Comparison of ENCODE assay signal across 22 cellular contexts in genomic region chr3:25863011-25863415, GRCh38.
A peak's percentile ranks its signal among the peaks of the same experiment; 100 is the strongest.
DNase-seq lines count a peak whose midpoint lies in the region; ATAC-seq and TF ChIP-seq lines count a peak whose summit lies in the region.
"Had no signal": no experiment of that assay in that cellular context is flagged by ENCODE, and none has a peak within 500 bp of the region (broad histone marks: within the 10 kb centered on the region; RNA-seq: fewer than 3 reads in every experiment).

No MANE protein-coding gene starts in this region.

- H3K4me3 ChIP-seq in vagina, result no peak overlapping the region
- H3K4me3 ChIP-seq: heart right ventricle, left ventricle myocardium inferior, neural progenitor cell, prostate gland, upper lobe of right lung had no signal

- H3K27me3 ChIP-seq in vagina, result no peaks in the 10 kb centered on the region
- H3K27me3 ChIP-seq: BE2C, heart right ventricle, neural progenitor cell, upper lobe of right lung had no signal

- no peak for TF ChIP-seq POLR2A in vagina (IDR thresholded peaks at IDR 0.05)

- H3K4me1 Mint-ChIP-seq in nephron, result peaks cover 5% of the 10 kb centered on the region
- no peaks in the 10 kb centered on the region for H3K4me1 Mint-ChIP-seq in type B pancreatic cell (ENCODE audit: unreplicated experiment)
- no peaks in the 10 kb centered on the region for H3K4me1 Mint-ChIP-seq in stimulated activated naive B cell treated with anti-CD40 and anti-IgM and Interleukin-4, amounts not matched to agents 10 μg/mL and 1 μg/mL and 100 μg/mL, for 72 hours
- H3K4me1 Mint-ChIP-seq: activated naive CD8-positive, alpha-beta T cell treated with anti-CD3 and anti-CD28 coated beads, Interleukin-2, amount 10 ng/mL, durations not matched to agents 7 days and 5 days; activated T-helper 17 cell treated with anti-CD3 and anti-CD28 coated beads, Interleukin-2, amount 50 U/mL, for 72 hours; immature natural killer cell had no signal

- ATAC-seq in GM21529 (IDR thresholded peaks at IDR 0.05; ENCODE audit: unreplicated experiment) (peak; percentile 59), HG02943 (IDR thresholded peaks at IDR 0.05; ENCODE audit: low read depth, unreplicated experiment) (peak; percentile 57)
- ATAC-seq in stimulated activated naive B cell treated with anti-CD40 and anti-IgM and Interleukin-4, amounts not matched to agents 10 μg/mL and 1 μg/mL and 100 μg/mL, for 72 hours (replicated peaks), result no peak
- ATAC-seq: activated T-helper 17 cell treated with anti-CD3 and anti-CD28 coated beads, Interleukin-2, amount 50 U/mL, for 72 hours; heart right ventricle; upper lobe of right lung had no signal

- H3K27ac ChIP-seq in vagina, result no peak overlapping the region
- H3K27ac ChIP-seq: 22Rv1, heart right ventricle, left ventricle myocardium inferior, neural progenitor cell, prostate gland, upper lobe of right lung had no signal

- DNase-seq in DMS 273 (lab: John Stamatoyannopoulos, UW; ENCODE audit: unreplicated experiment) (peak; percentile 22), DMS 273 treated with DMSO at 0.1 percent for 48 hours (lab: John Stamatoyannopoulos, UW) (no peak), vagina (ENCODE audit: extremely low spot score in 2 of 2) (no peak), type B pancreatic cell (ENCODE audit: extremely low spot score, unreplicated experiment) (no peak)
- DNase-seq in stimulated activated naive B cell treated with anti-CD40 and anti-IgM and Interleukin-4, amounts not matched to agents 10 μg/mL and 1 μg/mL and 100 μg/mL, for 72 hours, result no peak
- DNase-seq: activated naive CD8-positive, alpha-beta T cell treated with anti-CD3 and anti-CD28 coated beads, Interleukin-2, amount 10 ng/mL, durations not matched to agents 7 days and 5 days; BE2C; heart right ventricle; immature natural killer cell; KG1; left ventricle myocardium inferior; NCI-H1092; NCI-H524 treated with DMSO at 0.1 percent for 48 hours; stimulated activated CD4-positive, alpha-beta T cell treated with anti-CD3 and anti-CD28 coated beads, Interleukin-2, amount 100 ng/mL, for 24 hours; upper lobe of right lung had no signal

- H3K9me3 ChIP-seq in vagina, result no peaks in the 10 kb centered on the region
- H3K9me3 ChIP-seq: BE2C, prostate gland, upper lobe of right lung had no signal

- H3K9me3 Mint-ChIP-seq in nephron (peaks cover 20% of the 10 kb centered on the region), type B pancreatic cell (no peaks in the 10 kb centered on the region)
- H3K9me3 Mint-ChIP-seq in stimulated activated naive B cell treated with anti-CD40 and anti-IgM and Interleukin-4, amounts not matched to agents 10 μg/mL and 1 μg/mL and 100 μg/mL, for 72 hours, result peaks cover 4 to 7% of the 10 kb centered on the region in 2 donors
- H3K9me3 Mint-ChIP-seq: activated T-helper 17 cell treated with anti-CD3 and anti-CD28 coated beads, Interleukin-2, amount 50 U/mL, for 72 hours; immature natural killer cell had no signal

- TF ChIP-seq CTCF in nephron (IDR thresholded peaks at IDR 0.05; ENCODE audit: unreplicated experiment in 3 of 3) (no peak), vagina (IDR thresholded peaks at IDR 0.05) (no peak), type B pancreatic cell (conservative IDR thresholded peaks at IDR 0.05) (no peak)

- H3K4me3 Mint-ChIP-seq in nephron, result no peak overlapping the region
- H3K4me3 Mint-ChIP-seq in type B pancreatic cell, result no peak overlapping the region
- H3K4me3 Mint-ChIP-seq in stimulated activated naive B cell treated with anti-CD40 and anti-IgM and Interleukin-4, amounts not matched to agents 10 μg/mL and 1 μg/mL and 100 μg/mL, for 72 hours, result no peak overlapping the region
- H3K4me3 Mint-ChIP-seq: activated naive CD8-positive, alpha-beta T cell treated with anti-CD3 and anti-CD28 coated beads, Interleukin-2, amount 10 ng/mL, durations not matched to agents 7 days and 5 days; activated T-helper 17 cell treated with anti-CD3 and anti-CD28 coated beads, Interleukin-2, amount 50 U/mL, for 72 hours; immature natural killer cell; neural progenitor cell had no signal

- H3K36me3 ChIP-seq in vagina, result no peaks in the 10 kb centered on the region
- H3K36me3 ChIP-seq: BE2C, heart right ventricle, left ventricle myocardium inferior, neural progenitor cell, prostate gland, upper lobe of right lung had no signal

- H3K4me1 ChIP-seq in vagina, result no peaks in the 10 kb centered on the region
- H3K4me1 ChIP-seq: BE2C, heart right ventricle, left ventricle myocardium inferior, neural progenitor cell, prostate gland, upper lobe of right lung had no signal

- H3K36me3 Mint-ChIP-seq in nephron (ENCODE audit: low read depth) (no peaks in the 10 kb centered on the region), type B pancreatic cell (no peaks in the 10 kb centered on the region)
- peaks cover 0 to 3% of the 10 kb centered on the region in 2 donors for H3K36me3 Mint-ChIP-seq in stimulated activated naive B cell treated with anti-CD40 and anti-IgM and Interleukin-4, amounts not matched to agents 10 μg/mL and 1 μg/mL and 100 μg/mL, for 72 hours
- H3K36me3 Mint-ChIP-seq: activated naive CD8-positive, alpha-beta T cell treated with anti-CD3 and anti-CD28 coated beads, Interleukin-2, amount 10 ng/mL, durations not matched to agents 7 days and 5 days; immature natural killer cell; neural progenitor cell had no signal

- H3K27ac Mint-ChIP-seq in nephron, result peak overlapping the region; percentile 75 to 89 (median 75)
- H3K27ac Mint-ChIP-seq in type B pancreatic cell, result no peak overlapping the region
- no peak overlapping the region for H3K27ac Mint-ChIP-seq in stimulated activated naive B cell treated with anti-CD40 and anti-IgM and Interleukin-4, amounts not matched to agents 10 μg/mL and 1 μg/mL and 100 μg/mL, for 72 hours
- H3K27ac Mint-ChIP-seq: activated naive CD8-positive, alpha-beta T cell treated with anti-CD3 and anti-CD28 coated beads, Interleukin-2, amount 10 ng/mL, durations not matched to agents 7 days and 5 days; activated T-helper 17 cell treated with anti-CD3 and anti-CD28 coated beads, Interleukin-2, amount 50 U/mL, for 72 hours; immature natural killer cell had no signal

- H3K27me3 Mint-ChIP-seq in nephron (ENCODE audit: low read depth), result no peaks in the 10 kb centered on the region
- H3K27me3 Mint-ChIP-seq in type B pancreatic cell, result no peaks in the 10 kb centered on the region
- no peaks in the 10 kb centered on the region for H3K27me3 Mint-ChIP-seq in stimulated activated naive B cell treated with anti-CD40 and anti-IgM and Interleukin-4, amounts not matched to agents 10 μg/mL and 1 μg/mL and 100 μg/mL, for 72 hours
- H3K27me3 Mint-ChIP-seq: activated naive CD8-positive, alpha-beta T cell treated with anti-CD3 and anti-CD28 coated beads, Interleukin-2, amount 10 ng/mL, durations not matched to agents 7 days and 5 days; activated T-helper 17 cell treated with anti-CD3 and anti-CD28 coated beads, Interleukin-2, amount 50 U/mL, for 72 hours had no signal

- intact Hi-C loops in vagina (cut with DNase I), result loop anchor here (5.0 kb wide), 1 partner anchor 1546 kb away; no protein-coding TSS in a partner anchor

Comparison
In these comparisons a context has a peak if more than half of its experiments do, and no peak if none do; other contexts are left out.
1. ATAC-seq: peak in GM21529 (single experiment) and HG02943 (single experiment); none in stimulated activated naive B cell treated with anti-CD40 and anti-IgM and Interleukin-4, amounts not matched to agents 10 μg/mL and 1 μg/mL and 100 μg/mL, for 72 hours (0 of 2).
2. H3K27ac Mint-ChIP-seq: peak in nephron (3 of 3); none in type B pancreatic cell (single experiment) and stimulated activated naive B cell treated with anti-CD40 and anti-IgM and Interleukin-4, amounts not matched to agents 10 μg/mL and 1 μg/mL and 100 μg/mL, for 72 hours (single experiment).